In genomic region chr7:13912740-13913320, GRCh38 we compare ENCODE assay signal across 15 cellular contexts.
"Had no signal": no experiment of that assay in that cellular context is flagged by ENCODE, and none has a peak within 500 bp of the region (broad histone marks: within the 10 kb centered on the region; RNA-seq: fewer than 3 reads in every experiment).

No MANE protein-coding gene starts in this region.

- H3K27ac Mint-ChIP-seq: activated naive CD8-positive, alpha-beta T cell treated with anti-CD3 and anti-CD28 coated beads for 36 hours; activated T-helper 1 cell treated with anti-CD3 and anti-CD28 coated beads, Interleukin-12 subunit alpha, Interleukin-12 subunit beta, Interleukin-2, Interleukin-4 antibody, amounts not matched to agents 30 ng/mL and 10 ng/mL and 1 ng/mL, durations not matched to agents 14 hours and 24 hours and 36 hours; endodermal cell; naive thymus-derived CD8-positive, alpha-beta T cell; stimulated activated memory B cell treated with anti-CD40 and anti-IgM and Interleukin-4, amounts not matched to agents 10 μg/mL and 1 μg/mL and 100 μg/mL, for 72 hours had no signal

- DNase-seq: activated CD4-positive, alpha-beta T cell treated with anti-CD3 and anti-CD28 coated beads, Interleukin-2, amount 50 U/mL, for 1 hour; activated naive CD8-positive, alpha-beta T cell treated with anti-CD3 and anti-CD28 coated beads for 36 hours; dorsolateral prefrontal cortex; endodermal cell; erythroblast; left ventricle myocardium inferior; naive thymus-derived CD8-positive, alpha-beta T cell; retina; stimulated activated CD4-positive, alpha-beta T cell treated with anti-CD3 and anti-CD28 coated beads, Interleukin-2, amount 100 ng/mL, for 48 hours; thyroid gland had no signal

- H3K4me1 ChIP-seq: left ventricle myocardium inferior, parathyroid adenoma had no signal

- H2AFZ ChIP-seq: parathyroid adenoma had no signal

- H3K4me1 Mint-ChIP-seq: endodermal cell had no signal

- ATAC-seq: naive thymus-derived CD8-positive, alpha-beta T cell; stimulated activated memory B cell treated with anti-CD40 and anti-IgM and Interleukin-4, amounts not matched to agents 10 μg/mL and 1 μg/mL and 100 μg/mL, for 72 hours had no signal

- H3K36me3 ChIP-seq: neutrophil, thyroid gland had no signal

- H3K9ac ChIP-seq: parathyroid adenoma had no signal

- FAIRE-seq: urothelium cell line had no signal

- H3K9me3 Mint-ChIP-seq: activated naive CD8-positive, alpha-beta T cell treated with anti-CD3 and anti-CD28 coated beads for 36 hours; activated T-helper 1 cell treated with anti-CD3 and anti-CD28 coated beads, Interleukin-12 subunit alpha, Interleukin-12 subunit beta, Interleukin-2, Interleukin-4 antibody, amounts not matched to agents 30 ng/mL and 10 ng/mL and 1 ng/mL, durations not matched to agents 14 hours and 24 hours and 36 hours; endodermal cell; naive thymus-derived CD8-positive, alpha-beta T cell; stimulated activated memory B cell treated with anti-CD40 and anti-IgM and Interleukin-4, amounts not matched to agents 10 μg/mL and 1 μg/mL and 100 μg/mL, for 72 hours had no signal

- H3K9me3 ChIP-seq: left ventricle myocardium inferior, neutrophil, thyroid gland had no signal

- H3K4me3 Mint-ChIP-seq: activated naive CD8-positive, alpha-beta T cell treated with anti-CD3 and anti-CD28 coated beads for 36 hours; activated T-helper 1 cell treated with anti-CD3 and anti-CD28 coated beads, Interleukin-12 subunit alpha, Interleukin-12 subunit beta, Interleukin-2, Interleukin-4 antibody, amounts not matched to agents 30 ng/mL and 10 ng/mL and 1 ng/mL, durations not matched to agents 14 hours and 24 hours and 36 hours; endodermal cell; naive thymus-derived CD8-positive, alpha-beta T cell; stimulated activated memory B cell treated with anti-CD40 and anti-IgM and Interleukin-4, amounts not matched to agents 10 μg/mL and 1 μg/mL and 100 μg/mL, for 72 hours had no signal

- H3K4me3 ChIP-seq: dorsolateral prefrontal cortex, left ventricle myocardium inferior, thyroid gland had no signal

- H3K36me3 Mint-ChIP-seq: activated naive CD8-positive, alpha-beta T cell treated with anti-CD3 and anti-CD28 coated beads for 36 hours; naive thymus-derived CD8-positive, alpha-beta T cell; stimulated activated memory B cell treated with anti-CD40 and anti-IgM and Interleukin-4, amounts not matched to agents 10 μg/mL and 1 μg/mL and 100 μg/mL, for 72 hours had no signal

- H3K27me3 ChIP-seq: dorsolateral prefrontal cortex, thyroid gland had no signal

- H3K79me2 ChIP-seq: parathyroid adenoma had no signal

- H3K27ac ChIP-seq: dorsolateral prefrontal cortex, left ventricle myocardium inferior, neutrophil, parathyroid adenoma, thyroid gland had no signal

- H3K27me3 Mint-ChIP-seq: activated naive CD8-positive, alpha-beta T cell treated with anti-CD3 and anti-CD28 coated beads for 36 hours; naive thymus-derived CD8-positive, alpha-beta T cell; stimulated activated memory B cell treated with anti-CD40 and anti-IgM and Interleukin-4, amounts not matched to agents 10 μg/mL and 1 μg/mL and 100 μg/mL, for 72 hours had no signal
